In the genomic region with DNA sequence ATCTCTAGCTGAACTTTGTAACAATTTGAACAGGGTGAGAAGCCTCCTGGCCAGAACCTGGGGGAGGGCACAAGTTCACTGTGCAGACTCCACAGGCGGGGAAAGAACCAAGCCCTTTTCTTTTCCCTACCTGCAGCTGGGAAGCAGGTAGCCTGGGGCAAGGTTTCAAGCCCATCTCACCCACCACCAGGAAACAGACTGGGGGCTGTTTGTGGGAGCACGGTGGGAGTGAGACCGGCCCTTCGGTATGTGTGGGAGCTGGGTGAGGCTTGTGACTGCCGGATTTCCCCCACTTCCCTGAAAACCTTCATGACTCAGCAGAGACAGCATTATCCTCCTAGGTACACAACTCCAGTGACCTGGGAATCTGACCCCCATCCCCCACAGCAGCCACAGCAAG, we compare ENCODE assay signal across 24 cellular contexts.
A peak's percentile ranks its signal among the peaks of the same experiment; 100 is the strongest.
DNase-seq lines count a peak whose midpoint lies in the region; ATAC-seq and TF ChIP-seq lines count a peak whose summit lies in the region.
"Had no signal": no experiment of that assay in that cellular context is flagged by ENCODE, and none has a peak within 500 bp of the region (broad histone marks: within the 10 kb centered on the region; RNA-seq: fewer than 3 reads in every experiment).

No MANE protein-coding gene starts in this region.

- H3K36me3 ChIP-seq in HEK293 (ENCODE audit: control insufficient read depth in 2 of 2, insufficient read depth in 1 of 2, low read length in 2 of 2): no peaks in the 10 kb centered on the region
- H3K36me3 ChIP-seq in Peyer's patch: no peaks in the 10 kb centered on the region
- H3K36me3 ChIP-seq in esophagus (ENCODE audit: control insufficient read depth in 2 of 2, insufficient read depth in 2 of 2, low read length in 1 of 2): no peaks in the 10 kb centered on the region
- no peaks in the 10 kb centered on the region for H3K36me3 ChIP-seq in neural progenitor cell
- H3K36me3 ChIP-seq: heart right ventricle, suprapubic skin had no signal

- peaks cover 5% of the 10 kb centered on the region for H3K4me1 Mint-ChIP-seq in neural progenitor cell
- peaks cover 5% of the 10 kb centered on the region for H3K4me1 Mint-ChIP-seq in activated T-helper 17 cell treated with anti-CD3 and anti-CD28 coated beads, Interleukin-2, amount 50 U/mL, for 72 hours
- H3K4me1 Mint-ChIP-seq: stimulated activated effector memory CD8-positive, alpha-beta T cell treated with anti-CD3 and anti-CD28 coated beads, Interleukin-12 subunit alpha, Interleukin-12 subunit beta, amount 100 ng/mL, for 72 hours had no signal

- H3K4me3 ChIP-seq in HEK293 (ENCODE audit: low read depth, low read length) (no peak overlapping the region), Peyer's patch (no peak overlapping the region), esophagus (ENCODE audit: low read depth in 1 of 2, low read length in 2 of 2) (no peak overlapping the region), neural progenitor cell (no peak overlapping the region)
- H3K4me3 ChIP-seq: heart right ventricle, suprapubic skin had no signal

- TF ChIP-seq CTCF in HEK293 (tag by site-specific recombination; IDR thresholded peaks at IDR 0.05) (no peak), Peyer's patch (IDR thresholded peaks at IDR 0.05) (no peak), neural progenitor cell (IDR thresholded peaks at IDR 0.05) (no peak)

- no peak overlapping the region for H3K27ac Mint-ChIP-seq in neural progenitor cell
- no peak overlapping the region for H3K27ac Mint-ChIP-seq in activated T-helper 17 cell treated with anti-CD3 and anti-CD28 coated beads, Interleukin-2, amount 50 U/mL, for 72 hours
- H3K27ac Mint-ChIP-seq: CD4-positive, alpha-beta memory T cell; HFFc6; progenitor cell of endocrine pancreas; stimulated activated effector memory CD8-positive, alpha-beta T cell treated with anti-CD3 and anti-CD28 coated beads, Interleukin-12 subunit alpha, Interleukin-12 subunit beta, amount 100 ng/mL, for 72 hours had no signal

- POLR2A ChIA-PET in HEK293 (lab: Yijun Ruan, JAX): no interaction called here

- H3K27me3 ChIP-seq in Peyer's patch: no peaks in the 10 kb centered on the region
- no peaks in the 10 kb centered on the region for H3K27me3 ChIP-seq in esophagus (ENCODE audit: control insufficient read depth in 1 of 2, insufficient read depth in 2 of 2, low read length in 2 of 2)
- no peaks in the 10 kb centered on the region for H3K27me3 ChIP-seq in neural progenitor cell
- H3K27me3 ChIP-seq: suprapubic skin had no signal

- H3K79me2 ChIP-seq in neural progenitor cell (ENCODE audit: low read depth): no peaks in the 10 kb centered on the region

- no peak overlapping the region for H2AFZ ChIP-seq in neural progenitor cell (replicated peaks)

- H3K27ac ChIP-seq in HEK293 (ENCODE audit: extremely low read depth, low read depth, low read length): no peak overlapping the region
- peak overlapping the region in 2 of 4 donors; percentile 20 to 67 for H3K27ac ChIP-seq in Peyer's patch
- H3K27ac ChIP-seq in esophagus (ENCODE audit: low read depth in 2 of 2, low read length in 1 of 2): peak overlapping the region; percentile 56 to 67
- no peak overlapping the region for H3K27ac ChIP-seq in neural progenitor cell
- H3K27ac ChIP-seq: heart right ventricle, suprapubic skin had no signal

- DNase-seq in Peyer's patch: peak in 2 of 3 donors; percentile 51 to 53
- DNase-seq in renal cortical epithelial cell (ENCODE audit: low read depth): peak; percentile 85
- no peak for DNase-seq in NCI-H2196 (lab: John Stamatoyannopoulos, UW; ENCODE audit: unreplicated experiment)
- no peak for DNase-seq in neural progenitor cell (ENCODE audit: low spot score)
- DNase-seq: activated CD4-positive, alpha-beta T cell treated with anti-CD3 and anti-CD28 coated beads, Interleukin-2, amount 50 U/mL, for 48 hours; activated CD4-positive, CD25-positive, alpha-beta regulatory T cell; activated gamma-delta T cell treated with Interleukin-2 at 50 U/mL for 16 hours; CD4-positive, alpha-beta memory T cell; cortex of kidney; heart right ventricle; HFFc6; Kasumi-1; NCI-H1417; NCI-H526; Right ventricle myocardium superior; stimulated activated CD4-positive, alpha-beta T cell treated with anti-CD3 and anti-CD28 coated beads, Interleukin-1b, Interleukin-23, amount 100 ng/mL, for 48 hours; SW 1271 had no signal

- no peak for ATAC-seq in HG03280 (IDR thresholded peaks at IDR 0.05; ENCODE audit: unreplicated experiment)
- ATAC-seq in activated T-helper 17 cell treated with anti-CD3 and anti-CD28 coated beads, Interleukin-2, amount 50 U/mL, for 72 hours (replicated peaks): no peak
- ATAC-seq: heart right ventricle; stimulated activated effector memory CD8-positive, alpha-beta T cell treated with anti-CD3 and anti-CD28 coated beads, Interleukin-12 subunit alpha, Interleukin-12 subunit beta, amount 100 ng/mL, for 72 hours had no signal

- H3K36me3 Mint-ChIP-seq in neural progenitor cell: no peaks in the 10 kb centered on the region
- no peaks in the 10 kb centered on the region for H3K36me3 Mint-ChIP-seq in activated T-helper 17 cell treated with anti-CD3 and anti-CD28 coated beads, Interleukin-2, amount 50 U/mL, for 72 hours (ENCODE audit: low read depth)
- H3K36me3 Mint-ChIP-seq: CD4-positive, alpha-beta memory T cell; stimulated activated effector memory CD8-positive, alpha-beta T cell treated with anti-CD3 and anti-CD28 coated beads, Interleukin-12 subunit alpha, Interleukin-12 subunit beta, amount 100 ng/mL, for 72 hours had no signal

- H3F3A ChIP-seq in neural progenitor cell (ENCODE audit: low read depth): peaks cover 2% of the 10 kb centered on the region

- no peaks in the 10 kb centered on the region for H3K9me3 ChIP-seq in HEK293 (ENCODE audit: control insufficient read depth, insufficient read depth, low read depth, low read length)
- H3K9me3 ChIP-seq in Peyer's patch: no peaks in the 10 kb centered on the region
- H3K9me3 ChIP-seq in esophagus (ENCODE audit: control insufficient read depth in 2 of 2, insufficient read depth in 1 of 2, low read depth in 1 of 2, low read length in 1 of 2): no peaks in the 10 kb centered on the region
- peaks cover 6% of the 10 kb centered on the region for H3K9me3 ChIP-seq in neural progenitor cell (ENCODE audit: low read depth)
- H3K9me3 ChIP-seq: suprapubic skin had no signal

- H3K9ac ChIP-seq in neural progenitor cell: no peak overlapping the region

- H3K4me1 ChIP-seq in HEK293 (ENCODE audit: control insufficient read depth, insufficient read depth, low read length) (no peaks in the 10 kb centered on the region), Peyer's patch (no peaks in the 10 kb centered on the region), esophagus (ENCODE audit: control insufficient read depth in 2 of 2, insufficient read depth in 2 of 2, low read length in 1 of 2) (peaks cover 0 to 3% of the 10 kb centered on the region in 2 donors), neural progenitor cell (no peaks in the 10 kb centered on the region)
- H3K4me1 ChIP-seq: heart right ventricle, suprapubic skin had no signal

- no peak overlapping the region for H3K4me3 Mint-ChIP-seq in neural progenitor cell
- no peak overlapping the region for H3K4me3 Mint-ChIP-seq in activated T-helper 17 cell treated with anti-CD3 and anti-CD28 coated beads, Interleukin-2, amount 50 U/mL, for 72 hours
- H3K4me3 Mint-ChIP-seq: HFFc6; stimulated activated effector memory CD8-positive, alpha-beta T cell treated with anti-CD3 and anti-CD28 coated beads, Interleukin-12 subunit alpha, Interleukin-12 subunit beta, amount 100 ng/mL, for 72 hours had no signal

- TF ChIP-seq POLR2A in Peyer's patch (IDR thresholded peaks at IDR 0.05): no peak

- 45 to 57% methylated on average over 5 of the region's 5 CpGs for WGBS in esophagus, 2 donors

- peaks cover 45% of the 10 kb centered on the region for H3K9me3 Mint-ChIP-seq in neural progenitor cell
- H3K9me3 Mint-ChIP-seq in activated T-helper 17 cell treated with anti-CD3 and anti-CD28 coated beads, Interleukin-2, amount 50 U/mL, for 72 hours: no peaks in the 10 kb centered on the region
- H3K9me3 Mint-ChIP-seq: HFFc6; stimulated activated effector memory CD8-positive, alpha-beta T cell treated with anti-CD3 and anti-CD28 coated beads, Interleukin-12 subunit alpha, Interleukin-12 subunit beta, amount 100 ng/mL, for 72 hours had no signal

- H4K20me1 ChIP-seq in neural progenitor cell (ENCODE audit: low read depth): no peaks in the 10 kb centered on the region

- CTCF ChIA-PET in HEK293 (lab: Yijun Ruan, JAX): no interaction called here

- H3K4me2 ChIP-seq in neural progenitor cell: no peak overlapping the region

- peaks cover 2% of the 10 kb centered on the region for H3K27me3 Mint-ChIP-seq in neural progenitor cell (ENCODE audit: insufficient read depth, low read depth)
- no peaks in the 10 kb centered on the region for H3K27me3 Mint-ChIP-seq in activated T-helper 17 cell treated with anti-CD3 and anti-CD28 coated beads, Interleukin-2, amount 50 U/mL, for 72 hours
- H3K27me3 Mint-ChIP-seq: CD4-positive, alpha-beta memory T cell; progenitor cell of endocrine pancreas had no signal

TF ChIP-seq in HEK293, 187 proteins besides CTCF, POLR2A, EP300 and RAD21:
- TF ChIP-seq EGR2 (tag by site-specific recombination; IDR thresholded peaks at IDR 0.05; ENCODE audit: low read depth) (peak; percentile 34; the same call in 1 of the 2 replicates), ZNF416 (tag by site-specific recombination; IDR thresholded peaks at IDR 0.05) (no peak)

Comparison
In these comparisons a context has a peak if more than half of its experiments do, and no peak if none do; other contexts are left out.
1. H3K27ac ChIP-seq: peak in esophagus (2 of 2); none in HEK293 (single experiment) and neural progenitor cell (single experiment).
2. DNase-seq: peak in Peyer's patch (2 of 3) and renal cortical epithelial cell (single experiment); none in NCI-H2196 (single experiment) and neural progenitor cell (single experiment).